12 cellular contexts compared by ENCODE assay signal in genomic region chr5:151675956-151676712, GRCh38. TPM values are rescaled to one million over a fixed set of nuclear protein-coding genes. Genes with fewer than 3 reads are reported as not detected.
DNase-seq lines count a peak whose midpoint lies in the region; ATAC-seq and TF ChIP-seq lines count a peak whose summit lies in the region.
"Had no signal": no experiment of that assay in that cellular context is flagged by ENCODE, and none has a peak within 500 bp of the region (broad histone marks: within the 10 kb centered on the region; RNA-seq: fewer than 3 reads in every experiment).

No MANE protein-coding gene starts in this region.

- H3K27ac Mint-ChIP-seq in activated T-cell treated with anti-CD3 and anti-CD28 coated beads, Interleukin-2, amount 50 U/mL, for 24 hours = no peak overlapping the region
- H3K27ac Mint-ChIP-seq: activated naive CD8-positive, alpha-beta T cell had no signal

- TF ChIP-seq CTCF in fibroblast of lung (conservative IDR thresholded peaks at IDR 0.05 in 1 of 2, IDR thresholded peaks at IDR 0.05 in 1 of 2; ENCODE audit: low read depth in 1 of 2, low read length in 2 of 2) (no peak), sigmoid colon (IDR thresholded peaks at IDR 0.05) (no peak)

- H3K27me3 ChIP-seq in fibroblast of lung (ENCODE audit: control insufficient read depth, insufficient read depth, low read length) (no peaks in the 10 kb centered on the region), sigmoid colon (no peaks in the 10 kb centered on the region), H7 (ENCODE audit: control insufficient read depth, insufficient read depth, low read length) (no peaks in the 10 kb centered on the region)

- H3K4me2 ChIP-seq in fibroblast of lung (ENCODE audit: extremely low read depth, insufficient read depth, low read length) = peak overlapping the region; percentile 30

- ATAC-seq in GM18868 (IDR thresholded peaks at IDR 0.05; ENCODE audit: unreplicated experiment) = peak; percentile 12
- ATAC-seq: HCT116 had no signal

- no peaks in the 10 kb centered on the region for H3K9me3 Mint-ChIP-seq in activated T-cell treated with anti-CD3 and anti-CD28 coated beads, Interleukin-2, amount 50 U/mL, for 24 hours

- peaks cover 76% of the 10 kb centered on the region for H3K4me1 ChIP-seq in fibroblast of lung (ENCODE audit: control insufficient read depth, extremely low read depth, insufficient read depth, low read length)
- H3K4me1 ChIP-seq in sigmoid colon = peaks cover 0 to 99% (median 90%) of the 10 kb centered on the region in 4 donors

- no peaks in the 10 kb centered on the region for H3K36me3 Mint-ChIP-seq in activated T-cell treated with anti-CD3 and anti-CD28 coated beads, Interleukin-2, amount 50 U/mL, for 24 hours (ENCODE audit: low read depth)
- H3K36me3 Mint-ChIP-seq: activated naive CD8-positive, alpha-beta T cell had no signal

- H3K36me3 ChIP-seq in SK-N-MC (ENCODE audit: insufficient read depth, low read length) (peaks cover 49% of the 10 kb centered on the region), fibroblast of lung (ENCODE audit: control insufficient read depth, insufficient read depth, low read length) (peaks cover 36% of the 10 kb centered on the region), sigmoid colon (peaks cover 0 to 36% (median 22%) of the 10 kb centered on the region in 4 donors), H7 (replicated peaks; ENCODE audit: control insufficient read depth, insufficient read depth, low read length) (peaks cover 23% of the 10 kb centered on the region)

- no peak overlapping the region for H3K4me3 Mint-ChIP-seq in activated T-cell treated with anti-CD3 and anti-CD28 coated beads, Interleukin-2, amount 50 U/mL, for 24 hours
- H3K4me3 Mint-ChIP-seq: activated naive CD8-positive, alpha-beta T cell had no signal

- intact Hi-C loops in sigmoid colon (cut with DNase I) = no loop called here

- peaks cover 2% of the 10 kb centered on the region for H3K27me3 Mint-ChIP-seq in activated T-cell treated with anti-CD3 and anti-CD28 coated beads, Interleukin-2, amount 50 U/mL, for 24 hours

- no peak overlapping the region for H2AFZ ChIP-seq in fibroblast of lung (ENCODE audit: low read length)

- H3K79me2 ChIP-seq in fibroblast of lung (ENCODE audit: control insufficient read depth, insufficient read depth, low read length) = peaks cover 95% of the 10 kb centered on the region

- H3K9me3 ChIP-seq in SK-N-MC (ENCODE audit: low read depth, low read length) = no peaks in the 10 kb centered on the region
- no peaks in the 10 kb centered on the region for H3K9me3 ChIP-seq in fibroblast of lung (ENCODE audit: control insufficient read depth, insufficient read depth, low read depth, low read length)
- H3K9me3 ChIP-seq in sigmoid colon = no peaks in the 10 kb centered on the region

- peaks cover 2% of the 10 kb centered on the region for H3K4me1 Mint-ChIP-seq in activated T-cell treated with anti-CD3 and anti-CD28 coated beads, Interleukin-2, amount 50 U/mL, for 24 hours (ENCODE audit: low read depth)

- WGBS in sigmoid colon, 2 donors = 66 to 78% methylated on average over 3 of the region's 3 CpGs

- H3K27ac ChIP-seq in SK-N-MC (peak overlapping the region; percentile 70; the same call in 1 of the 2 replicates), fibroblast of lung (ENCODE audit: insufficient read depth, low read length) (peak overlapping the region; percentile 55), sigmoid colon (peak overlapping the region; percentile 65 to 95 (median 90))

- no peak for TF ChIP-seq POLR2A in sigmoid colon (IDR thresholded peaks at IDR 0.05)

- TF ChIP-seq EP300 in sigmoid colon (IDR thresholded peaks at IDR 0.05) = no peak

- H3K9ac ChIP-seq in SK-N-MC (ENCODE audit: insufficient read length) (no peak overlapping the region), fibroblast of lung (ENCODE audit: insufficient read depth, low read length) (peak overlapping the region; percentile 16)

- H3K4me3 ChIP-seq in SK-N-MC (no peak overlapping the region), fibroblast of lung (replicated peaks in 1 of 4; ENCODE audit: control extremely low read depth in 1 of 4, insufficient read depth in 1 of 4, low read depth in 3 of 4, low read length in 4 of 4) (peak overlapping the region in 1 of 4 experiments; percentile 94), sigmoid colon (no peak overlapping the region), H7 (ENCODE audit: insufficient read depth, low read depth, low read length) (no peak overlapping the region)

- no peaks in the 10 kb centered on the region for H4K20me1 ChIP-seq in fibroblast of lung (ENCODE audit: control insufficient read depth, extremely low read depth, insufficient read depth, low read length)

- DNase-seq in SK-N-MC (ENCODE audit: low read depth, low spot score) (no peak), fibroblast of lung (ENCODE audit: low read depth in 2 of 2) (no peak), sigmoid colon (peak; percentile 56), H7 (no peak), iPS-NIHi7 (ENCODE audit: extremely low spot score) (no peak)
- DNase-seq in activated T-cell treated with anti-CD3 and anti-CD28 coated beads, Interleukin-2, amount 50 U/mL, for 24 hours = no peak
- no peak for DNase-seq in activated CD4-positive, alpha-beta T cell treated with anti-CD3 and anti-CD28 coated beads for 48 hours
- DNase-seq: COR-L47, NCI-H446 had no signal

RNA-seq across cellular contexts. Expression of gene SPARC, which starts 10.6 kb away (rescaled TPM):
- 408 and 448 TPM in 2 replicates for total RNA-seq in fibroblast of lung
- 3,177 and 6,513 TPM in 2 replicates for polyA plus RNA-seq in fibroblast of lung
- polyA plus RNA-seq in fibroblast of lung (2012) = 2,724 and 6,217 TPM in 2 replicates
- 2,926 and 5,651 TPM in 2 replicates for polyA minus RNA-seq in fibroblast of lung (ENCODE audit: low replicate concordance)
- 100 to 1,000 TPM; 168 to 821 (median 339) TPM for total RNA-seq in sigmoid colon
- polyA plus RNA-seq in sigmoid colon = 100 to 1,000 TPM in 1 of 3 donors, 10 to 100 TPM in 2; 47.6 to 272 (median 70.9) TPM
- total RNA-seq in H7 (2014; rRNA removed; shearing (Covaris generic)) = 419 and 483 TPM in 2 replicates
